Comparison of ENCODE assay signal across 24 cellular contexts in genomic region chr12:2443766-2444165, GRCh38.
"Had no signal": no experiment of that assay in that cellular context is flagged by ENCODE, and none has a peak within 500 bp of the region (broad histone marks: within the 10 kb centered on the region; RNA-seq: fewer than 3 reads in every experiment).

No MANE protein-coding gene starts in this region.

- H3K4me1 ChIP-seq: adrenal gland, SJCRH30 had no signal

- DNase-seq: activated CD4-positive, alpha-beta memory T cell treated with anti-CD3 and anti-CD28 coated beads, Interleukin-2, amount 10 ng/mL, durations not matched to agents 7 days and 5 days; activated CD4-positive, alpha-beta T cell treated with anti-CD3 and anti-CD28 coated beads for 36 hours; activated CD4-positive, alpha-beta T cell treated with anti-CD3 and anti-CD28 coated beads, Interleukin-2, amount 50 U/mL, for 1 hour; activated naive CD4-positive, alpha-beta T cell treated with anti-CD3 and anti-CD28 coated beads, Interleukin-2, amount 50 U/mL, for 16 hours; activated naive CD8-positive, alpha-beta T cell treated with anti-CD3 and anti-CD28 coated beads, Interleukin-2, amount 10 ng/mL, durations not matched to agents 7 days and 5 days; activated T-cell treated with anti-CD3 and anti-CD28 coated beads for 4 hours; activated T-cell treated with anti-CD3 and anti-CD28 coated beads, Interleukin-2, amount 50 U/mL, for 72 hours; adrenal gland; anterior cingulate cortex; central memory CD4-positive, alpha-beta T cell; MG63; MV-4-11; NCI-H1092 treated with DMSO at 0.1 percent for 48 hours; NCI-H1417 treated with DMSO at 0.1 percent for 48 hours; NCI-H1694; NCI-H2029; NCI-H226; NCI-H526 treated with DMSO at 0.1 percent for 48 hours; NCI-H82; SJCRH30; SK-N-SH; T-helper 1 cell; WERI-Rb-1 had no signal

- ATAC-seq: activated CD4-positive, alpha-beta T cell treated with anti-CD3 and anti-CD28 coated beads for 36 hours; activated T-cell treated with anti-CD3 and anti-CD28 coated beads, Interleukin-2, amount 50 U/mL, for 72 hours had no signal

- H3K36me3 Mint-ChIP-seq: activated naive CD8-positive, alpha-beta T cell treated with anti-CD3 and anti-CD28 coated beads, Interleukin-2, amount 10 ng/mL, durations not matched to agents 7 days and 5 days had no signal

- H3K36me3 ChIP-seq: adrenal gland, MG63, SJCRH30, WERI-Rb-1 had no signal

- H3K9ac ChIP-seq: KMS-11, SK-N-SH had no signal

- H3K4me2 ChIP-seq: KMS-11, SK-N-SH had no signal

- H3K27me3 ChIP-seq: adrenal gland, MG63, SJCRH30 had no signal

- H3K9me3 Mint-ChIP-seq: activated CD4-positive, alpha-beta memory T cell treated with anti-CD3 and anti-CD28 coated beads, Interleukin-2, amount 10 ng/mL, durations not matched to agents 7 days and 5 days had no signal

- H3K9me3 ChIP-seq: adrenal gland, MG63, SJCRH30, SK-N-SH had no signal

- H3K27ac ChIP-seq: adrenal gland, KMS-11, SJCRH30, WERI-Rb-1 had no signal

- H3K4me1 Mint-ChIP-seq: activated CD4-positive, alpha-beta memory T cell treated with anti-CD3 and anti-CD28 coated beads, Interleukin-2, amount 10 ng/mL, durations not matched to agents 7 days and 5 days; activated CD4-positive, alpha-beta T cell treated with anti-CD3 and anti-CD28 coated beads for 36 hours; activated naive CD8-positive, alpha-beta T cell treated with anti-CD3 and anti-CD28 coated beads, Interleukin-2, amount 10 ng/mL, durations not matched to agents 7 days and 5 days had no signal

- H3K4me3 Mint-ChIP-seq: activated CD4-positive, alpha-beta memory T cell treated with anti-CD3 and anti-CD28 coated beads, Interleukin-2, amount 10 ng/mL, durations not matched to agents 7 days and 5 days; activated CD4-positive, alpha-beta T cell treated with anti-CD3 and anti-CD28 coated beads for 36 hours; activated naive CD8-positive, alpha-beta T cell treated with anti-CD3 and anti-CD28 coated beads, Interleukin-2, amount 10 ng/mL, durations not matched to agents 7 days and 5 days; activated T-cell treated with anti-CD3 and anti-CD28 coated beads, Interleukin-2, amount 50 U/mL, for 72 hours had no signal

- H3K27ac Mint-ChIP-seq: activated CD4-positive, alpha-beta memory T cell treated with anti-CD3 and anti-CD28 coated beads, Interleukin-2, amount 10 ng/mL, durations not matched to agents 7 days and 5 days; activated CD4-positive, alpha-beta T cell treated with anti-CD3 and anti-CD28 coated beads for 36 hours; activated naive CD8-positive, alpha-beta T cell treated with anti-CD3 and anti-CD28 coated beads, Interleukin-2, amount 10 ng/mL, durations not matched to agents 7 days and 5 days; activated T-cell treated with anti-CD3 and anti-CD28 coated beads, Interleukin-2, amount 50 U/mL, for 72 hours had no signal

- H3K4me3 ChIP-seq: adrenal gland, MG63, SJCRH30 had no signal
